In the genomic region with DNA sequence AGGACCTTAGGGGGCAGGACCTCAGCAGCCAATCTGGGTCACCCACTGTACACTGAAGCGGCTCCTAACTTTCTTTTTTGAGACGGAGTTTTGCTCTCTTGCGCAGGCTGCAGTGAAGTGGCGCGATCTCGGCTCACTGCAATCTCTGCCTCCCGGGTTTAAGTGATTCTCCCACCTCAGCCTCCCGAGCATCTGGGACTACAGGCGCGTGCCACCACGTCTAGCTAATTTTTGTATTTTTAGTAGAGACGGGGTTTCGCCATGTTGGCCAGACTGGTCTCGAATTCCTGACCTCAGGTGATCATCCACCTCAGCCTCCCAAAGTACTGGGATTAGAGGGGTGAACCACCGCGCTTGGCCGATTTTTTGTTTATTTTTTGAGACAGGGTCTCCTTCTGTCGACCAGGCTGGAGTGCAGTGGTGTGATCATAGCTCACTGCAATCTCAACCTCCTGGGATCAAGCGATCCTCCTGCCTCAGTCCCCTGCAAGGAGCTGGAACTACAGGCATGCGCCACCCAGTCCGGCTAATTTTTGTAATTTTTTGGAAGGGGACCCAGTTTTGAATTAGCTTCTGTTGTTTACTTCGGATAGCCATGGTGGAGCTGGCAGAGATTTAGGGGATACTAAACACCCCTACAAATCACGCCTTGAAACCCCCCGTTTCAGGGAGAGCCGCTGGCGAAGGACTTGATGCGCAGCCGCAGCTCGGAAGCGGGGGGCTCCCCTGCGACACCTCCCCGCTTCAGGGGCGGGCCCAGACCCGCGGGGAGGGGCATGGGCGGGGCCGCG, we compare ENCODE assay signal across 8 cellular contexts. TPM values are rescaled to one million over a fixed set of nuclear protein-coding genes. Genes with fewer than 3 reads are reported as not detected.
DNase-seq lines count a peak whose midpoint lies in the region; ATAC-seq and TF ChIP-seq lines count a peak whose summit lies in the region.

No MANE protein-coding gene starts in this region.

- no peak for TF ChIP-seq CTCF in colonic mucosa (IDR thresholded peaks at IDR 0.05)

- intact Hi-C loops in colonic mucosa (cut with DNase I): loop anchor here (10.0 kb wide), 1 partner anchor 149 kb away; a partner anchor contains a TSS

- H3K9me3 Mint-ChIP-seq in naive thymus-derived CD8-positive, alpha-beta T cell: no peaks in the 10 kb centered on the region

- peaks cover 29 to 34% (median 32%) of the 10 kb centered on the region in 11 experiments for H4K20me1 ChIP-seq in BLaER1 treated with 17β-estradiol and CSF1 and Interleukin-3, amounts not matched to agents 10 nM and 100 nM

- no peak for ATAC-seq in naive thymus-derived CD8-positive, alpha-beta T cell
- no peak for ATAC-seq in GM21515 (IDR thresholded peaks at IDR 0.05; ENCODE audit: unreplicated experiment)

- H3K27ac Mint-ChIP-seq in naive thymus-derived CD8-positive, alpha-beta T cell: peak overlapping the region; percentile 53 to 92 (median 80)

- POLR2A ChIA-PET in naive thymus-derived CD8-positive, alpha-beta T cell (lab: Charles Lee): interaction anchor here (0.7 to 12.7 kb wide), 15 partner anchors 15 to 641 kb away, joined by 3 to 193 read pairs (median 6); a partner anchor contains a TSS

- H3K36me3 ChIP-seq in BLaER1 treated with 17β-estradiol and CSF1 and Interleukin-3, amounts not matched to agents 10 nM and 100 nM: peaks cover 13 to 23% (median 18%) of the 10 kb centered on the region in 11 experiments
- H3K36me3 ChIP-seq in colonic mucosa: no peaks in the 10 kb centered on the region

- peaks cover 0 to 9% (median 0%) of the 10 kb centered on the region in 3 donors for H3K36me3 Mint-ChIP-seq in naive thymus-derived CD8-positive, alpha-beta T cell

- peaks cover 13 to 30% (median 29%) of the 10 kb centered on the region in 4 donors for H3K4me1 Mint-ChIP-seq in naive thymus-derived CD8-positive, alpha-beta T cell

- H3K4me3 Mint-ChIP-seq in naive thymus-derived CD8-positive, alpha-beta T cell: peak overlapping the region; percentile 33 to 95 (median 67)

- H3K9me3 ChIP-seq in BLaER1 treated with 17β-estradiol and CSF1 and Interleukin-3, amounts not matched to agents 10 nM and 100 nM (replicated peaks in 1 of 11): no peaks in the 10 kb centered on the region
- H3K9me3 ChIP-seq in colonic mucosa: no peaks in the 10 kb centered on the region

- peak overlapping the region; percentile 95 to 100 (median 98) for H3K4me3 ChIP-seq in BLaER1 treated with 17β-estradiol and CSF1 and Interleukin-3, amounts not matched to agents 10 nM and 100 nM
- H3K4me3 ChIP-seq in Jurkat, Clone E6-1 (ENCODE audit: low read length): peak overlapping the region; percentile 83
- peak overlapping the region; percentile 99 for H3K4me3 ChIP-seq in colonic mucosa

- H3K27ac ChIP-seq in BLaER1 treated with 17β-estradiol and CSF1 and Interleukin-3, amounts not matched to agents 10 nM and 100 nM: peak overlapping the region in 10 of 11 experiments; percentile 95 to 99 (median 98); a peak in 17 of 22 replicates
- peak overlapping the region; percentile 97 for H3K27ac ChIP-seq in colonic mucosa

- no peak for DNase-seq in Jurkat, Clone E6-1 (ENCODE audit: low read depth, low spot score)
- no peak for DNase-seq in colonic mucosa
- peak in 1 of 10 donors; percentile 53 for DNase-seq in naive thymus-derived CD8-positive, alpha-beta T cell
- no peak for DNase-seq in NCI-H1930 (lab: John Stamatoyannopoulos, UW)
- DNase-seq in stimulated activated CD4-positive, alpha-beta T cell treated with anti-CD3 and anti-CD28 coated beads, Interleukin-4, amount 100 ng/mL, for 4 hours: no peak
- DNase-seq in effector CD4-positive, alpha-beta T cell: no peak

- peak overlapping the region; percentile 76 to 98 (median 95) for H3K4me2 ChIP-seq in BLaER1 treated with 17β-estradiol and CSF1 and Interleukin-3, amounts not matched to agents 10 nM and 100 nM

- no peaks in the 10 kb centered on the region for H3K27me3 ChIP-seq in BLaER1 treated with 17β-estradiol and CSF1 and Interleukin-3, amounts not matched to agents 10 nM and 100 nM
- no peaks in the 10 kb centered on the region for H3K27me3 ChIP-seq in colonic mucosa

- H3K27me3 Mint-ChIP-seq in naive thymus-derived CD8-positive, alpha-beta T cell: no peaks in the 10 kb centered on the region

- H3K4me1 ChIP-seq in BLaER1 treated with 17β-estradiol and CSF1 and Interleukin-3, amounts not matched to agents 10 nM and 100 nM: peaks cover 22 to 67% (median 58%) of the 10 kb centered on the region in 10 experiments
- H3K4me1 ChIP-seq in colonic mucosa: peaks cover 20% of the 10 kb centered on the region

- peak overlapping the region; percentile 98 to 100 (median 99); a peak in 20 of 22 replicates for H3K9ac ChIP-seq in BLaER1 treated with 17β-estradiol and CSF1 and Interleukin-3, amounts not matched to agents 10 nM and 100 nM
- peak overlapping the region; percentile 14 to 100 for H3K9ac ChIP-seq in colonic mucosa (ENCODE audit: low read depth in 2 of 2, low read length in 2 of 2)

RNA-seq across cellular contexts. Expression of a gene that starts 1.5 kb away (rescaled TPM):
- 103 TPM for polyA plus RNA-seq in Jurkat, Clone E6-1 (2012; ENCODE audit: insufficient read depth, insufficient read length)
- 10 to 100 TPM; 83.5 to 88.9 TPM for total RNA-seq in colonic mucosa
- total RNA-seq in naive thymus-derived CD8-positive, alpha-beta T cell: 100 to 1,000 TPM; 223 to 227 TPM
- polyA plus RNA-seq in naive thymus-derived CD8-positive, alpha-beta T cell: 10 to 100 TPM; 49.0 to 92.8 (median 55.1) TPM
